Comparison of ENCODE assay signal across 17 cellular contexts in the genomic region with DNA sequence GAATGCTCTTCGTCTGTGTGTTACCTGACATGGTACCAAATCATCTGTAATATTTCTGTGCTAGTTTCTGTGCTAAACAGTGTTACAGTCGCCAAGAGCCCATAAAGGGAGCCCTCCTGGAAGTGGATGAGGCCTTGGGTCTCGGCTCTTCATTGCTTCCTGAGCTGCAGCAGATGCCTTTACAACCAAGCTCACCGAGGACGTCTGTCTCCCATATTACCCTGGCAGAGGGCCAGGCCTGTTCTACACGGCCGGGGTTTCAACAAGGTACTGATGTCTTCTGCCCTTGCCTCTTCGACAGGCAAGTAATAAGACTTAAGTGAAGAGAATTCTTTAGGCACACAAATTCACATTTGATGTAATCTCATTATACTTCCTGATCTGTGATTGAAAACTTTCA. TPM values are rescaled to one million over a fixed set of nuclear protein-coding genes. Genes with fewer than 3 reads are reported as not detected.
DNase-seq lines count a peak whose midpoint lies in the region; ATAC-seq and TF ChIP-seq lines count a peak whose summit lies in the region.
"Had no signal": no experiment of that assay in that cellular context is flagged by ENCODE, and none has a peak within 500 bp of the region (broad histone marks: within the 10 kb centered on the region; RNA-seq: fewer than 3 reads in every experiment).

No MANE protein-coding gene starts in this region.

- no peak overlapping the region for H3K4me3 ChIP-seq in effector memory CD4-positive, alpha-beta T cell (ENCODE audit: insufficient read depth, low read depth, low read length, poor library complexity, severe bottlenecking)
- H3K4me3 ChIP-seq: A549, GM23248 had no signal

- H3K27me3 Mint-ChIP-seq in T-helper 17 cell (no peaks in the 10 kb centered on the region), progenitor cell of endocrine pancreas (no peaks in the 10 kb centered on the region)

- no peaks in the 10 kb centered on the region for H3K9me3 ChIP-seq in T-helper 17 cell (ENCODE audit: control insufficient read depth, low read length, poor library complexity, severe bottlenecking)
- H3K9me3 ChIP-seq in effector memory CD4-positive, alpha-beta T cell (ENCODE audit: control insufficient read depth, low read length), result no peaks in the 10 kb centered on the region
- H3K9me3 ChIP-seq: A549 had no signal

- H3K4me1 Mint-ChIP-seq in T-helper 17 cell (peaks cover 3% of the 10 kb centered on the region), progenitor cell of endocrine pancreas (ENCODE audit: low read depth) (no peaks in the 10 kb centered on the region)

- H3K27ac Mint-ChIP-seq in T-helper 17 cell (peak overlapping the region; percentile 77), progenitor cell of endocrine pancreas (peak overlapping the region; percentile 38)

- H3K27ac ChIP-seq in effector memory CD4-positive, alpha-beta T cell (ENCODE audit: insufficient read depth, low read length, poor library complexity, severe bottlenecking), result no peak overlapping the region
- H3K27ac ChIP-seq: A549, GM23248 had no signal

- no peaks in the 10 kb centered on the region for H3K36me3 Mint-ChIP-seq in T-helper 17 cell (ENCODE audit: low read depth)
- peaks cover 35% of the 10 kb centered on the region for H3K36me3 Mint-ChIP-seq in progenitor cell of endocrine pancreas (ENCODE audit: insufficient read depth)

- no peaks in the 10 kb centered on the region for H3K36me3 ChIP-seq in effector memory CD4-positive, alpha-beta T cell (ENCODE audit: control insufficient read depth, insufficient read depth, low read length)

- H3K4me1 ChIP-seq in effector memory CD4-positive, alpha-beta T cell (ENCODE audit: control insufficient read depth, insufficient read depth, low read length, poor library complexity, severe bottlenecking), result no peaks in the 10 kb centered on the region
- H3K4me1 ChIP-seq: A549 had no signal

- ATAC-seq in T-helper 17 cell, result no peak
- ATAC-seq in HG03108 (IDR thresholded peaks at IDR 0.05; ENCODE audit: unreplicated experiment), result no peak
- ATAC-seq: A549 had no signal

- peak; percentile 44 for DNase-seq in activated CD8-positive, alpha-beta memory T cell treated with anti-CD3 and anti-CD28 coated beads for 24 hours
- DNase-seq in activated CD8-positive, alpha-beta memory T cell treated with anti-CD3 and anti-CD28 coated beads, Interleukin-2, amount 50 U/mL, for 4 hours, result no peak
- DNase-seq in D341Med (ENCODE audit: low spot score) (peak; percentile 48), T-helper 17 cell (no peak), progenitor cell of endocrine pancreas (ENCODE audit: low spot score, unreplicated experiment) (no peak)
- no peak for DNase-seq in effector memory CD4-positive, alpha-beta T cell
- DNase-seq: DMS153; GM23248; HCEC 1CT; KBM-7; NCI-H1436; NCI-H2081; NCI-H526 treated with DMSO at 0.1 percent for 48 hours; NK-92 treated with Interleukin-12 subunit alpha and Interleukin-12 subunit beta, amount 100 ng/mL, for 24 hours; RPMI8226 had no signal

- no peak for TF ChIP-seq CTCF in progenitor cell of endocrine pancreas (IDR thresholded peaks at IDR 0.05; ENCODE audit: unreplicated experiment)

- H3K4me3 Mint-ChIP-seq in T-helper 17 cell (no peak overlapping the region), progenitor cell of endocrine pancreas (ENCODE audit: low read depth) (no peak overlapping the region)

- H3K9me3 Mint-ChIP-seq in progenitor cell of endocrine pancreas (ENCODE audit: low read depth), result no peaks in the 10 kb centered on the region

- no peaks in the 10 kb centered on the region for H3K27me3 ChIP-seq in effector memory CD4-positive, alpha-beta T cell (replicated peaks; ENCODE audit: control insufficient read depth, insufficient read depth, low read length, poor library complexity, severe bottlenecking)

RNA-seq across cellular contexts. Expression of a gene that starts 16.8 kb away (rescaled TPM):
- 1,000 to 10,000 TPM; 1,930 to 1,963 TPM for total RNA-seq in T-helper 17 cell
- total RNA-seq in progenitor cell of endocrine pancreas, result 1,632 and 1,719 TPM in 2 replicates

Comparison
In these comparisons a context has a peak if more than half of its experiments do, and no peak if none do; other contexts are left out.
1. DNase-seq: peak in activated CD8-positive, alpha-beta memory T cell treated with anti-CD3 and anti-CD28 coated beads for 24 hours (single experiment) and D341Med (single experiment); none in activated CD8-positive, alpha-beta memory T cell treated with anti-CD3 and anti-CD28 coated beads, Interleukin-2, amount 50 U/mL, for 4 hours (single experiment), T-helper 17 cell (0 of 3), progenitor cell of endocrine pancreas (single experiment) and effector memory CD4-positive, alpha-beta T cell (0 of 3).